In genomic region chr15:78438595-78439285, GRCh38 we compare ENCODE assay signal across 8 cellular contexts. TPM values are rescaled to one million over a fixed set of nuclear protein-coding genes. Genes with fewer than 3 reads are reported as not detected.
A peak's percentile ranks its signal among the peaks of the same experiment; 100 is the strongest.
DNase-seq lines count a peak whose midpoint lies in the region; ATAC-seq and TF ChIP-seq lines count a peak whose summit lies in the region.

No MANE protein-coding gene starts in this region.

- peak overlapping the region; percentile 90 for H4K91ac ChIP-seq in H9 (ENCODE audit: insufficient read length, low read depth, low read length)

- H2BK20ac ChIP-seq in H9 (ENCODE audit: low read depth, low read length, poor library complexity, severe bottlenecking), result no peak overlapping the region

- H3K27me3 ChIP-seq in H9 (ENCODE audit: insufficient read depth, low read length) (no peaks in the 10 kb centered on the region), NT2/D1 (ENCODE audit: insufficient read depth, insufficient read length) (no peaks in the 10 kb centered on the region)

- DNase-seq in DMS114 treated with DMSO at 0.1 percent for 48 hours (lab: John Stamatoyannopoulos, UW; ENCODE audit: unreplicated experiment) (peak; percentile 40), H9 (no peak), NT2/D1 (ENCODE audit: low read depth, low spot score) (no peak), kidney glomerular epithelial cell (lab: John Stamatoyannopoulos, UW) (no peak), DMS79 (lab: John Stamatoyannopoulos, UW) (no peak)
- peak; percentile 44 for DNase-seq in activated naive CD8-positive, alpha-beta T cell treated with anti-CD3 and anti-CD28 coated beads, Interleukin-2, amount 50 U/mL, for 24 hours

- peak overlapping the region; percentile 67 for H4K5ac ChIP-seq in H9 (ENCODE audit: insufficient read length, low read depth, low read length)

- H3K23ac ChIP-seq in H9 (ENCODE audit: insufficient read length, low read depth, low read length), result no peak overlapping the region

- peak overlapping the region; percentile 88 to 90 for H3K4me3 Mint-ChIP-seq in H9
- H3K4me3 Mint-ChIP-seq in activated naive CD8-positive, alpha-beta T cell treated with anti-CD3 and anti-CD28 coated beads, Interleukin-2, amount 50 U/mL, for 24 hours, result peak overlapping the region; percentile 96

- H3T11ph ChIP-seq in H9 (ENCODE audit: low read length), result no peak overlapping the region

- no peaks in the 10 kb centered on the region for H4K20me1 ChIP-seq in H9 (ENCODE audit: control insufficient read depth, insufficient read depth, insufficient read length)

- peaks cover 7 to 15% of the 10 kb centered on the region in 2 experiments for H3K4me1 Mint-ChIP-seq in H9
- peaks cover 55% of the 10 kb centered on the region for H3K4me1 Mint-ChIP-seq in activated naive CD8-positive, alpha-beta T cell treated with anti-CD3 and anti-CD28 coated beads, Interleukin-2, amount 50 U/mL, for 24 hours

- H3K79me1 ChIP-seq in H9 (ENCODE audit: insufficient read depth, low read depth, low read length, poor library complexity, severe bottlenecking), result peaks cover 10% of the 10 kb centered on the region

- no peak for ATAC-seq in activated naive CD8-positive, alpha-beta T cell treated with anti-CD3 and anti-CD28 coated beads, Interleukin-2, amount 50 U/mL, for 24 hours

- H2BK15ac ChIP-seq in H9 (ENCODE audit: low read depth, low read length), result no peak overlapping the region

- H4K8ac ChIP-seq in H9 (replicated peaks; ENCODE audit: insufficient read length, low read depth, low read length), result no peak overlapping the region

- peaks cover 38% of the 10 kb centered on the region for H3K36me3 ChIP-seq in NT2/D1 (ENCODE audit: insufficient read depth, insufficient read length, low read length)

- peak overlapping the region; percentile 92 to 99 (median 97) for H3K27ac Mint-ChIP-seq in H9
- H3K27ac Mint-ChIP-seq in activated naive CD8-positive, alpha-beta T cell treated with anti-CD3 and anti-CD28 coated beads, Interleukin-2, amount 50 U/mL, for 24 hours, result peak overlapping the region; percentile 100

- H3K56ac ChIP-seq in H9 (ENCODE audit: insufficient read length, low read depth, low read length), result no peak overlapping the region

- H3K9ac ChIP-seq in H9 (ENCODE audit: extremely low read depth, insufficient read length, low read length), result peak overlapping the region; percentile 98
- peak overlapping the region; percentile 98 for H3K9ac ChIP-seq in NT2/D1 (ENCODE audit: insufficient read length, low read depth)

- H3K4me1 ChIP-seq in H9 (ENCODE audit: insufficient read depth, low read length) (no peaks in the 10 kb centered on the region; the same call in 1 of the 2 replicates), NT2/D1 (ENCODE audit: insufficient read depth, insufficient read length) (no peaks in the 10 kb centered on the region)

- H3K4me2 ChIP-seq in H9 (ENCODE audit: insufficient read depth, insufficient read length, low read length), result peak overlapping the region; percentile 63

- peak overlapping the region; percentile 32 for H2BK5ac ChIP-seq in H9 (ENCODE audit: insufficient read length, low read length)

- H2AK5ac ChIP-seq in H9 (ENCODE audit: insufficient read length, low read length), result no peak overlapping the region

- peak overlapping the region; percentile 93 for H3K4me3 ChIP-seq in NT2/D1 (ENCODE audit: insufficient read length, low read depth)
- peak overlapping the region; percentile 93 for H3K4me3 ChIP-seq in iPS-11a (ENCODE audit: low read depth, low read length)
- peak overlapping the region; percentile 55 to 99 (median 95) for H3K4me3 ChIP-seq in skin epidermis

- peak; percentile 52 for TF ChIP-seq CTCF in H9 (conservative IDR thresholded peaks at IDR 0.05)

- H3K4ac ChIP-seq in H9 (ENCODE audit: low read depth, low read length), result no peak overlapping the region; the same call in 1 of the 2 replicates

- H2AFZ ChIP-seq in H9 (ENCODE audit: low read length), result no peak overlapping the region

- H3K9me3 Mint-ChIP-seq in H9, result no peaks in the 10 kb centered on the region
- no peaks in the 10 kb centered on the region for H3K9me3 Mint-ChIP-seq in activated naive CD8-positive, alpha-beta T cell treated with anti-CD3 and anti-CD28 coated beads, Interleukin-2, amount 50 U/mL, for 24 hours

- peak overlapping the region; percentile 94 for H3K14ac ChIP-seq in H9 (ENCODE audit: insufficient read depth, low read length)

- H3K18ac ChIP-seq in H9 (ENCODE audit: insufficient read length, low read depth, low read length), result peak overlapping the region; percentile 70

- no peaks in the 10 kb centered on the region for H3K23me2 ChIP-seq in H9 (ENCODE audit: insufficient read length, low read depth, low read length, poor library complexity, severe bottlenecking)

- H3K79me2 ChIP-seq in H9 (ENCODE audit: insufficient read depth, low read length), result peaks cover 13% of the 10 kb centered on the region

- H2BK120ac ChIP-seq in H9 (ENCODE audit: low read depth, low read length, poor library complexity, severe bottlenecking), result no peak overlapping the region

- H3K27ac ChIP-seq in H9 (ENCODE audit: insufficient read length, low read depth, low read length), result no peak overlapping the region
- peak overlapping the region; percentile 89 to 99 (median 97) for H3K27ac ChIP-seq in skin epidermis

- H3K27me3 Mint-ChIP-seq in H9 (ENCODE audit: low read depth), result no peaks in the 10 kb centered on the region
- no peaks in the 10 kb centered on the region for H3K27me3 Mint-ChIP-seq in activated naive CD8-positive, alpha-beta T cell treated with anti-CD3 and anti-CD28 coated beads, Interleukin-2, amount 50 U/mL, for 24 hours

- no peak overlapping the region for H2BK12ac ChIP-seq in H9 (ENCODE audit: insufficient read length, low read depth, low read length)

- no CpG with 5 or more reads among the region's 24 CpGs for WGBS in H9 (ENCODE audit: extremely low coverage, insufficient read length, low lambda C conversion rate)

- no peaks in the 10 kb centered on the region for H3K9me3 ChIP-seq in H9 (ENCODE audit: control insufficient read depth, low read depth, low read length)
- H3K9me3 ChIP-seq in NT2/D1 (ENCODE audit: insufficient read depth, low read length), result no peaks in the 10 kb centered on the region

- peaks cover 17 to 39% (median 33%) of the 10 kb centered on the region in 3 experiments; a peak in 6 of 7 replicates for H3K36me3 Mint-ChIP-seq in H9 (ENCODE audit: insufficient read depth in 1 of 3, low read depth in 3 of 3)
- H3K36me3 Mint-ChIP-seq in activated naive CD8-positive, alpha-beta T cell treated with anti-CD3 and anti-CD28 coated beads, Interleukin-2, amount 50 U/mL, for 24 hours (ENCODE audit: low read depth), result peaks cover 39% of the 10 kb centered on the region

RNA-seq across cellular contexts. Expression of gene IREB2, which starts 0.7 kb away (rescaled TPM):
- total RNA-seq in H9 (2021), result 87.6 and 93.3 TPM in 2 replicates

Comparison
In these comparisons a context has a peak if more than half of its experiments do, and no peak if none do; other contexts are left out.
1. DNase-seq: peak in DMS114 treated with DMSO at 0.1 percent for 48 hours (single experiment) and activated naive CD8-positive, alpha-beta T cell treated with anti-CD3 and anti-CD28 coated beads, Interleukin-2, amount 50 U/mL, for 24 hours (single experiment); none in H9 (single experiment), NT2/D1 (single experiment), kidney glomerular epithelial cell (single experiment) and DMS79 (single experiment).
2. Peak in every context shown above with its lines, with median percentiles within 50 percentile points of each other: H3K4me3 ChIP-seq.